8 cellular contexts compared by ENCODE assay signal in genomic region chr2:61905372-61906186, GRCh38. TPM values are rescaled to one million over a fixed set of nuclear protein-coding genes. Genes with fewer than 3 reads are reported as not detected.
A peak's percentile ranks its signal among the peaks of the same experiment; 100 is the strongest.
DNase-seq lines count a peak whose midpoint lies in the region; ATAC-seq and TF ChIP-seq lines count a peak whose summit lies in the region.

Gene COMMD1, plus strand, starts transcription at chr2:61905674. Its CDS starts 5 bp downstream, at chr2:61905679.

- no peak for TF ChIP-seq CTCF in AG04450 (IDR thresholded peaks at IDR 0.05; ENCODE audit: low read depth, low read length)
- TF ChIP-seq CTCF in chondrocyte (IDR thresholded peaks at IDR 0.05): peak; percentile 15

- H3K4me1 Mint-ChIP-seq in activated CD4-positive, alpha-beta T cell treated with anti-CD3 and anti-CD28 coated beads for 36 hours: peaks cover 9% of the 10 kb centered on the region
- H3K4me1 Mint-ChIP-seq in chondrocyte (ENCODE audit: low read depth): peaks cover 20% of the 10 kb centered on the region

- no peaks in the 10 kb centered on the region for H3K36me3 Mint-ChIP-seq in activated CD4-positive, alpha-beta T cell treated with anti-CD3 and anti-CD28 coated beads for 36 hours (ENCODE audit: low read depth)
- no peaks in the 10 kb centered on the region for H3K36me3 Mint-ChIP-seq in chondrocyte (ENCODE audit: low read depth)

- H3K4me3 ChIP-seq in AG04450 (ENCODE audit: low read depth, low read length): peak within 1 kb of the TSS; percentile 93

- H3K27me3 ChIP-seq in AG04450 (ENCODE audit: control insufficient read depth, insufficient read depth, low read length) (no peaks in the 10 kb centered on the region), layer of hippocampus (ENCODE audit: control insufficient read depth, insufficient read depth, low read length) (no peaks in the 10 kb centered on the region)

- H3K27me3 Mint-ChIP-seq in activated CD4-positive, alpha-beta T cell treated with anti-CD3 and anti-CD28 coated beads for 36 hours: no peaks in the 10 kb centered on the region
- no peaks in the 10 kb centered on the region for H3K27me3 Mint-ChIP-seq in chondrocyte (ENCODE audit: low read depth)

- peak within 1 kb of the TSS; percentile 96 for H3K4me3 Mint-ChIP-seq in activated CD4-positive, alpha-beta T cell treated with anti-CD3 and anti-CD28 coated beads for 36 hours
- peak within 1 kb of the TSS; percentile 99 for H3K4me3 Mint-ChIP-seq in chondrocyte (ENCODE audit: unreplicated experiment)

- H3K9me3 Mint-ChIP-seq in activated CD4-positive, alpha-beta T cell treated with anti-CD3 and anti-CD28 coated beads for 36 hours (ENCODE audit: low read depth): no peaks in the 10 kb centered on the region
- no peaks in the 10 kb centered on the region for H3K9me3 Mint-ChIP-seq in chondrocyte (ENCODE audit: low read depth)

- DNase-seq in AG04450 (ENCODE audit: low read depth, low spot score): no peak
- DNase-seq in NCI-H345 treated with DMSO at 0.1 percent for 48 hours (lab: John Stamatoyannopoulos, UW; ENCODE audit: unreplicated experiment): peak; percentile 60
- peak; percentile 93 for DNase-seq in activated CD4-positive, alpha-beta T cell treated with anti-CD3 and anti-CD28 coated beads for 36 hours
- DNase-seq in chondrocyte (ENCODE audit: low spot score): no peak
- peak; percentile 68 to 75 for DNase-seq in stimulated activated CD4-positive, alpha-beta T cell treated with anti-CD3 and anti-CD28 coated beads, Interleukin-1b, Interleukin-23, amount 100 ng/mL, for 4 hours (ENCODE audit: low read depth in 2 of 2)

- CTCF ChIA-PET in AG04450 (lab: Charles Lee): interaction anchor here (1.1 kb wide), 1 partner anchor 770 kb away, joined by 4 read pairs; no protein-coding TSS in a partner anchor
- CTCF ChIA-PET in activated CD4-positive, alpha-beta T cell treated with anti-CD3 and anti-CD28 coated beads for 36 hours (lab: Charles Lee): interaction anchor here (0.7 to 1.7 kb wide), 4 partner anchors 11 to 771 kb away, joined by 3 to 9 read pairs (median 4); no protein-coding TSS in a partner anchor

- H3K27ac Mint-ChIP-seq in activated CD4-positive, alpha-beta T cell treated with anti-CD3 and anti-CD28 coated beads for 36 hours: peak within 1 kb of the TSS; percentile 80
- H3K27ac Mint-ChIP-seq in chondrocyte (ENCODE audit: unreplicated experiment): peak within 1 kb of the TSS; percentile 93

- no peaks in the 10 kb centered on the region for H3K9me3 ChIP-seq in AG04450 (ENCODE audit: control insufficient read depth, insufficient read depth, low read length)

- intact Hi-C loops in activated CD4-positive, alpha-beta T cell treated with anti-CD3 and anti-CD28 coated beads for 36 hours (cut with DNase I, micrococcal nuclease): loop anchor here (1.0 to 5.0 kb wide), 7 partner anchors 17 to 368 kb away; partner anchors contain the start of genes CCT4 (in 2 of the 2), B3GNT2 (in 1 of the 2), FAM161A (in 1 of the 2) and XPO1 (in 1 of the 2)

- H3K27ac ChIP-seq in AG04450 (ENCODE audit: low read depth, low read length) (peak within 1 kb of the TSS; percentile 21), layer of hippocampus (ENCODE audit: low read depth, low read length) (peak within 1 kb of the TSS; percentile 66)

- POLR2A ChIA-PET in AG04450 (lab: Yijun Ruan, JAX): interaction anchor here (0.6 kb wide), 1 partner anchor 12 kb away, joined by 4 read pairs; no protein-coding TSS in a partner anchor
- POLR2A ChIA-PET in activated CD4-positive, alpha-beta T cell treated with anti-CD3 and anti-CD28 coated beads for 36 hours (lab: Charles Lee): no interaction called here

- ATAC-seq in GM18870 (IDR thresholded peaks at IDR 0.05; ENCODE audit: unreplicated experiment) (peak; percentile 95), HG03103 (IDR thresholded peaks at IDR 0.05; ENCODE audit: low read depth, unreplicated experiment) (peak; percentile 97)
- peak; percentile 99 for ATAC-seq in activated CD4-positive, alpha-beta T cell treated with anti-CD3 and anti-CD28 coated beads for 36 hours

RNA-seq across cellular contexts. Expression of gene COMMD1, which starts in this region (rescaled TPM):
- 52.4 and 59.9 TPM in 2 replicates for polyA plus RNA-seq in AG04450 (2011; rRNA removed)
- polyA minus RNA-seq in AG04450 (2011; rRNA and poly(A)+ RNA removed): 21.1 and 21.4 TPM in 2 replicates
- total RNA-seq in activated CD4-positive, alpha-beta T cell treated with anti-CD3 and anti-CD28 coated beads for 36 hours: 10 to 100 TPM; 29.3 to 36.1 TPM
- 36.7 to 43.1 TPM (median 37.0 TPM) in 3 replicates for total RNA-seq in chondrocyte

Comparison
In these comparisons a context has a peak if more than half of its experiments do, and no peak if none do; other contexts are left out.
1. DNase-seq: peak in NCI-H345 treated with DMSO at 0.1 percent for 48 hours (single experiment), activated CD4-positive, alpha-beta T cell treated with anti-CD3 and anti-CD28 coated beads for 36 hours (single experiment) and stimulated activated CD4-positive, alpha-beta T cell treated with anti-CD3 and anti-CD28 coated beads, Interleukin-1b, Interleukin-23, amount 100 ng/mL, for 4 hours (2 of 2); none in AG04450 (single experiment) and chondrocyte (single experiment).
2. Peak in every context shown above with its lines, with median percentiles within 50 percentile points of each other: ATAC-seq.